Comparison of ENCODE assay signal across 3 cellular contexts in the genomic region with DNA sequence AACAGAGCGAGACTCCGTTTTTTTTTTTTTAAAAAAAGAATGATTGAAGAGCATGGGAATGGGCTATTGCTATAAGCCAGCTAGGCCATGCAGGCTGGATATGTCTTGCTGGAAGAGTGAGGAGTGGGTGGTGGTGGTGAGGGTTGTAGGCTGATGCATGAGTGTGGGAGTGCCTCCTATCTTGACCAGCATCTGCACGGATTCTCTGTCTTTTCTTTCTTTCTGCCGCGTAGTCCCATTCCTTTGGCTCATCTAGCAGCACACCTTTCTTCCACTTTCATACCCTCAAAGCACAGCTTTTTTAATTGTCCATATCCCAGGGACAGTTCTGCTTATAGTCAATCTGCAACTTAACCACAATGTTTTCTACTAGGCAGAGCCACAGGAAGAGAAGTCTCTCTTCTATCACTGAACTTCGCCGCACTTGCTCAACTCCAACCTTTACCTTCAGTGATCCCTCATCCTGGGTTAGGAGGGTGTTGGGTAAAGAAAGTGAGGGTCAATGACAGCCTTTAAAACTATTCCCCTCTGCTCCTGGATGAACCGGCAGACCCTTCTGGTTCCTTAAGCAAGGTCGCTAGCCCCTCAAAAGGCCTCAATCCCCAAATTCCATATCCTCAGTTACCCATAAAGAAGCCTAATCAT.
TF ChIP-seq lines count a peak whose summit lies in the region.

No MANE protein-coding gene starts in this region.

TF ChIP-seq in liver, 16 proteins besides CTCF, POLR2A, EP300 and RAD21:
- TF ChIP-seq RXRA (IDR thresholded peaks at IDR 0.05) (peak in 1 of 2 donors; percentile 43), FOXA2 (IDR thresholded peaks at IDR 0.05) (no peak)

TF ChIP-seq in HepG2, 621 proteins besides CTCF, POLR2A, EP300 and RAD21:
- TF ChIP-seq ZNF773 (CRISPR knock-in tag; IDR thresholded peaks at IDR 0.05; ENCODE audit: borderline replicate concordance): no peak
- no peak for TF ChIP-seq NAIF1 (CRISPR knock-in tag; IDR thresholded peaks at IDR 0.05; ENCODE audit: borderline replicate concordance)

TF ChIP-seq in IMR-90, 13 proteins besides CTCF, POLR2A, EP300 and RAD21:
- TF ChIP-seq MAZ (IDR thresholded peaks at IDR 0.05; ENCODE audit: borderline replicate concordance, low read depth, low read length) (no peak), ELK1 (IDR thresholded peaks at IDR 0.05; ENCODE audit: borderline replicate concordance, low read depth, low read length) (no peak), MXI1 (IDR thresholded peaks at IDR 0.05; ENCODE audit: borderline replicate concordance, low read depth, low read length) (no peak), BHLHE40 (IDR thresholded peaks at IDR 0.05; ENCODE audit: low read depth, low read length) (no peak), NFE2L2 (IDR thresholded peaks at IDR 0.05; ENCODE audit: low read depth, low read length) (no peak), FOS (IDR thresholded peaks at IDR 0.05; ENCODE audit: low read depth, low read length) (no peak), RFX5 (IDR thresholded peaks at IDR 0.05; ENCODE audit: low read depth, low read length) (no peak), CEBPB (IDR thresholded peaks at IDR 0.05; ENCODE audit: low read depth, low read length) (no peak), RCOR1 (IDR thresholded peaks at IDR 0.05; ENCODE audit: insufficient replicate concordance, low read length) (no peak)
- TF ChIP-seq, protein P1, sequence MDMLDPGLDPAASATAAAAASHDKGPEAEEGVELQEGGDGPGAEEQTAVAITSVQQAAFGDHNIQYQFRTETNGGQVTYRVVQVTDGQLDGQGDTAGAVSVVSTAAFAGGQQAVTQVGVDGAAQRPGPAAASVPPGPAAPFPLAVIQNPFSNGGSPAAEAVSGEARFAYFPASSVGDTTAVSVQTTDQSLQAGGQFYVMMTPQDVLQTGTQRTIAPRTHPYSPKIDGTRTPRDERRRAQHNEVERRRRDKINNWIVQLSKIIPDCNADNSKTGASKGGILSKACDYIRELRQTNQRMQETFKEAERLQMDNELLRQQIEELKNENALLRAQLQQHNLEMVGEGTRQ (IDR thresholded peaks at IDR 0.05; ENCODE audit: low read depth, low read length): no peak
